In genomic region chr6:16503919-16504554, GRCh38 we compare ENCODE assay signal across 7 cellular contexts.
A peak's percentile ranks its signal among the peaks of the same experiment; 100 is the strongest.
DNase-seq lines count a peak whose midpoint lies in the region; ATAC-seq, FAIRE-seq and TF ChIP-seq lines count a peak whose summit lies in the region.

No MANE protein-coding gene starts in this region.

- no peaks in the 10 kb centered on the region for H3K27me3 ChIP-seq in spleen (replicated peaks in 1 of 7)

- H3K36me3 ChIP-seq in spleen = peaks cover 0 to 4% (median 0%) of the 10 kb centered on the region in 6 donors

- DNase-seq in NAMALWA (ENCODE audit: low spot score) (peak; percentile 59), spleen (no peak), HTR-8/SVneo (ENCODE audit: insufficient read length, low spot score) (no peak), NCI-H1417 treated with DMSO at 0.1 percent for 48 hours (lab: John Stamatoyannopoulos, UW) (no peak)
- DNase-seq in activated T-cell treated with anti-CD3 and anti-CD28 coated beads, Interleukin-2, amount 50 U/mL, for 1 hour = no peak

- no peak overlapping the region for H3K4me3 ChIP-seq in spleen

- H3K27ac ChIP-seq in spleen = peak overlapping the region in 6 of 8 donors; percentile 20 to 58 (median 37)

- no peak for TF ChIP-seq POLR2A in spleen (IDR thresholded peaks at IDR 0.05)

- TF ChIP-seq CTCF in spleen (IDR thresholded peaks at IDR 0.05 in 8 of 11, conservative IDR thresholded peaks at IDR 0.05 in 3 of 11) = no peak

- H3K9me3 ChIP-seq in spleen = peaks cover 0 to 10% (median 2%) of the 10 kb centered on the region in 8 donors

- WGBS in spleen, 5 donors = 27 to 48% (median 36%) methylated on average over 2 of the region's 2 CpGs

- FAIRE-seq in HTR-8/SVneo (lab: Jason Lieb, UNC) = no peak

- H3K4me1 ChIP-seq in spleen = peaks cover 0 to 40% (median 33%) of the 10 kb centered on the region in 6 donors

- ATAC-seq in GM19324 (IDR thresholded peaks at IDR 0.05; ENCODE audit: low FRiP score, unreplicated experiment) (peak; percentile 82), HG02885 (IDR thresholded peaks at IDR 0.05; ENCODE audit: poor library complexity, unreplicated experiment) (peak; percentile 80)

- intact Hi-C loops in spleen (cut with DNase I; ENCODE audit: low total_unique reads) = no loop called here
